Comparison of ENCODE assay signal across 17 cellular contexts in genomic region chr9:124351672-124352468, GRCh38.
DNase-seq lines count a peak whose midpoint lies in the region; ATAC-seq, FAIRE-seq and TF ChIP-seq lines count a peak whose summit lies in the region.
"Had no signal": no experiment of that assay in that cellular context is flagged by ENCODE, and none has a peak within 500 bp of the region (broad histone marks: within the 10 kb centered on the region; RNA-seq: fewer than 3 reads in every experiment).

No MANE protein-coding gene starts in this region.

- no peak for ATAC-seq in activated naive CD8-positive, alpha-beta T cell treated with anti-CD3 and anti-CD28 coated beads, Interleukin-2, amount 10 ng/mL, durations not matched to agents 7 days and 5 days (ENCODE audit: low read depth)
- ATAC-seq in GM18502 (IDR thresholded peaks at IDR 0.05; ENCODE audit: poor library complexity, unreplicated experiment): no peak
- ATAC-seq: left colon had no signal

- H3K27me3 ChIP-seq in spleen (replicated peaks in 1 of 7): no peaks in the 10 kb centered on the region
- no peaks in the 10 kb centered on the region for H3K27me3 ChIP-seq in small intestine (ENCODE audit: control insufficient read depth in 2 of 2, insufficient read depth in 2 of 2, low read length in 2 of 2)

- CTCF ChIA-PET in activated naive CD4-positive, alpha-beta T cell treated with anti-CD3 and anti-CD28 coated beads, Interleukin-2, amount 10 ng/mL, durations not matched to agents 7 days and 5 days (lab: Charles Lee): interaction anchor here (0.7 to 0.8 kb wide), 2 partner anchors 24 to 225 kb away, joined by 3 read pairs; no protein-coding TSS in a partner anchor

- intact Hi-C loops in spleen (cut with DNase I; ENCODE audit: low total_unique reads): no loop called here

- POLR2A ChIA-PET in activated naive CD8-positive, alpha-beta T cell treated with anti-CD3 and anti-CD28 coated beads, Interleukin-2, amount 10 ng/mL, durations not matched to agents 7 days and 5 days (lab: Charles Lee): no interaction called here

- no peaks in the 10 kb centered on the region for H3K9me3 Mint-ChIP-seq in activated naive CD4-positive, alpha-beta T cell treated with anti-CD3 and anti-CD28 coated beads, Interleukin-2, amount 10 ng/mL, durations not matched to agents 7 days and 5 days
- no peaks in the 10 kb centered on the region for H3K9me3 Mint-ChIP-seq in activated naive CD8-positive, alpha-beta T cell treated with anti-CD3 and anti-CD28 coated beads, Interleukin-2, amount 10 ng/mL, durations not matched to agents 7 days and 5 days
- H3K9me3 Mint-ChIP-seq in immature natural killer cell: no peaks in the 10 kb centered on the region
- H3K9me3 Mint-ChIP-seq: CD4-positive, CD25-positive, alpha-beta regulatory T cell had no signal

- DNase-seq in activated naive CD4-positive, alpha-beta T cell treated with anti-CD3 and anti-CD28 coated beads, Interleukin-2, amount 10 ng/mL, durations not matched to agents 7 days and 5 days: no peak
- DNase-seq in activated naive CD4-positive, alpha-beta T cell (lab: John Stamatoyannopoulos, UW): no peak
- DNase-seq in activated naive CD8-positive, alpha-beta T cell treated with anti-CD3 and anti-CD28 coated beads, Interleukin-2, amount 10 ng/mL, durations not matched to agents 7 days and 5 days: peak; percentile 17
- DNase-seq in immature natural killer cell (no peak), spleen (peak; percentile 75), GM13977 (ENCODE audit: low spot score) (no peak), small intestine (no peak)
- DNase-seq: CD4-positive, CD25-positive, alpha-beta regulatory T cell; central memory CD4-positive, alpha-beta T cell; DND-41; left colon; NCI-H1092 treated with DMSO at 0.1 percent for 48 hours; NCI-H748 treated with DMSO at 0.1 percent for 48 hours had no signal

- H3K36me3 ChIP-seq in spleen: peaks cover 2 to 100% (median 95%) of the 10 kb centered on the region in 6 donors
- H3K36me3 ChIP-seq in small intestine (ENCODE audit: control insufficient read depth in 2 of 2, insufficient read depth in 2 of 2, low read length in 2 of 2): peaks cover 33 to 45% of the 10 kb centered on the region in 2 donors

- peaks cover 2% of the 10 kb centered on the region for H3K4me1 Mint-ChIP-seq in activated naive CD4-positive, alpha-beta T cell treated with anti-CD3 and anti-CD28 coated beads, Interleukin-2, amount 10 ng/mL, durations not matched to agents 7 days and 5 days
- peaks cover 7% of the 10 kb centered on the region for H3K4me1 Mint-ChIP-seq in activated naive CD8-positive, alpha-beta T cell treated with anti-CD3 and anti-CD28 coated beads, Interleukin-2, amount 10 ng/mL, durations not matched to agents 7 days and 5 days
- peaks cover 3 to 5% of the 10 kb centered on the region in 2 donors for H3K4me1 Mint-ChIP-seq in immature natural killer cell

- H3K4me3 Mint-ChIP-seq in activated naive CD4-positive, alpha-beta T cell treated with anti-CD3 and anti-CD28 coated beads, Interleukin-2, amount 10 ng/mL, durations not matched to agents 7 days and 5 days: no peak overlapping the region
- no peak overlapping the region for H3K4me3 Mint-ChIP-seq in activated naive CD8-positive, alpha-beta T cell treated with anti-CD3 and anti-CD28 coated beads, Interleukin-2, amount 10 ng/mL, durations not matched to agents 7 days and 5 days
- no peak overlapping the region for H3K4me3 Mint-ChIP-seq in immature natural killer cell

- no peak overlapping the region for H3K27ac ChIP-seq in spleen
- no peak overlapping the region for H3K27ac ChIP-seq in small intestine (ENCODE audit: low read depth in 1 of 2, low read length in 1 of 2)

- WGBS in spleen, 5 donors: 78 to 91% (median 86%) methylated on average over 15 of the region's 15 CpGs
- WGBS in small intestine, 3 donors: 89 to 90% (median 90%) methylated on average over 15 of the region's 15 CpGs

- H3K27ac Mint-ChIP-seq in activated naive CD4-positive, alpha-beta T cell treated with anti-CD3 and anti-CD28 coated beads, Interleukin-2, amount 10 ng/mL, durations not matched to agents 7 days and 5 days: peak overlapping the region; percentile 55
- no peak overlapping the region for H3K27ac Mint-ChIP-seq in activated naive CD8-positive, alpha-beta T cell treated with anti-CD3 and anti-CD28 coated beads, Interleukin-2, amount 10 ng/mL, durations not matched to agents 7 days and 5 days
- peak overlapping the region in 4 of 6 donors; percentile 15 to 57 (median 45) for H3K27ac Mint-ChIP-seq in immature natural killer cell

- no peak for FAIRE-seq in small intestine (lab: Jason Lieb, UNC)
- FAIRE-seq: A204.1, RCC 7860, TTC549 had no signal

- H3K4me1 ChIP-seq in spleen: peaks cover 0 to 40% (median 13%) of the 10 kb centered on the region in 6 donors
- no peaks in the 10 kb centered on the region for H3K4me1 ChIP-seq in small intestine (ENCODE audit: control insufficient read depth in 2 of 2, insufficient read depth in 1 of 2, low read depth in 1 of 2, low read length in 1 of 2)

- TF ChIP-seq POLR2A in spleen (IDR thresholded peaks at IDR 0.05): no peak

- H3K36me3 Mint-ChIP-seq in activated naive CD4-positive, alpha-beta T cell treated with anti-CD3 and anti-CD28 coated beads, Interleukin-2, amount 10 ng/mL, durations not matched to agents 7 days and 5 days: peaks cover 28% of the 10 kb centered on the region
- peaks cover 2% of the 10 kb centered on the region for H3K36me3 Mint-ChIP-seq in activated naive CD8-positive, alpha-beta T cell treated with anti-CD3 and anti-CD28 coated beads, Interleukin-2, amount 10 ng/mL, durations not matched to agents 7 days and 5 days
- peaks cover 11 to 31% (median 13%) of the 10 kb centered on the region in 3 donors for H3K36me3 Mint-ChIP-seq in immature natural killer cell

- no peaks in the 10 kb centered on the region for H3K9me3 ChIP-seq in spleen
- no peaks in the 10 kb centered on the region for H3K9me3 ChIP-seq in small intestine (ENCODE audit: control insufficient read depth, low read depth)

- in situ Hi-C loops in GM13977 (cut with MboI; ENCODE audit: low pct_unique_long_range_greater_than_20kb, low sequenced_read_pairs, unreplicated experiment): no loop called here

- TF ChIP-seq CTCF in spleen (IDR thresholded peaks at IDR 0.05 in 8 of 11, conservative IDR thresholded peaks at IDR 0.05 in 3 of 11) (no peak), GM13977 (IDR thresholded peaks at IDR 0.05; ENCODE audit: extremely low read depth, insufficient read depth, missing control alignments) (no peak)

- H3K27me3 Mint-ChIP-seq in activated naive CD4-positive, alpha-beta T cell treated with anti-CD3 and anti-CD28 coated beads, Interleukin-2, amount 10 ng/mL, durations not matched to agents 7 days and 5 days: no peaks in the 10 kb centered on the region
- no peaks in the 10 kb centered on the region for H3K27me3 Mint-ChIP-seq in activated naive CD8-positive, alpha-beta T cell treated with anti-CD3 and anti-CD28 coated beads, Interleukin-2, amount 10 ng/mL, durations not matched to agents 7 days and 5 days
- H3K27me3 Mint-ChIP-seq in immature natural killer cell (ENCODE audit: low read depth in 3 of 3): peaks cover 0 to 3% (median 2%) of the 10 kb centered on the region in 3 donors
- H3K27me3 Mint-ChIP-seq: CD4-positive, CD25-positive, alpha-beta regulatory T cell had no signal

- H3K4me3 ChIP-seq in spleen (no peak overlapping the region), small intestine (ENCODE audit: low read depth in 1 of 2, low read length in 2 of 2) (no peak overlapping the region)

Comparison
In these comparisons a context has a peak if more than half of its experiments do, and no peak if none do; other contexts are left out.
1. DNase-seq: peak in activated naive CD8-positive, alpha-beta T cell treated with anti-CD3 and anti-CD28 coated beads, Interleukin-2, amount 10 ng/mL, durations not matched to agents 7 days and 5 days (single experiment) and spleen (single experiment); none in activated naive CD4-positive, alpha-beta T cell treated with anti-CD3 and anti-CD28 coated beads, Interleukin-2, amount 10 ng/mL, durations not matched to agents 7 days and 5 days (single experiment), activated naive CD4-positive, alpha-beta T cell (0 of 4), immature natural killer cell (0 of 3), GM13977 (single experiment) and small intestine (single experiment).